In the genomic region with DNA sequence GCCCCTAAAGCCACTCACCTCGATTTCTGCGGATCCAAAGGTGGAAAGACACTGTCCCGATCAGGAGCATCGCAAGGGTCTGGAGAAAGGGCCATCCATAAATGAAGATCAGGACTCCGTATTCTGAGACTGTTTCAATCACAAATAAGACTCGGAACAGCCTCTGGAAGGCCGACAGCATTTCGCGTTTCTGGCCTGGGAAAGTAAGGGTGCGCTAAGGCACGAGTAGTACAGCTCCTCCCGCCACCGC, we compare ENCODE assay signal across 8 cellular contexts. TPM values are rescaled to one million over a fixed set of nuclear protein-coding genes. Genes with fewer than 3 reads are reported as not detected.
DNase-seq lines count a peak whose midpoint lies in the region; ATAC-seq and TF ChIP-seq lines count a peak whose summit lies in the region.

No MANE protein-coding gene starts in this region.

- no peaks in the 10 kb centered on the region for H4K20me1 ChIP-seq in OCI-LY7 (ENCODE audit: insufficient read depth, low read length)

- no peak for DNase-seq in T-helper 2 cell treated with Interferon-gamma antibody and Interleukin-4, amounts not matched to agents 5 μg/mL and 100 μg/mL, for 36 hours (ENCODE audit: low spot score)
- DNase-seq in T-helper 2 cell (no peak), OCI-LY7 (ENCODE audit: low spot score) (no peak), esophagus squamous epithelium (lab: John Stamatoyannopoulos, UW) (no peak), psoas muscle (no peak), iPS-NIHi7 (ENCODE audit: extremely low spot score) (no peak), SW480 (ENCODE audit: low spot score) (no peak)

- TF ChIP-seq CTCF in OCI-LY7 (conservative IDR thresholded peaks at IDR 0.05; ENCODE audit: low read length) (no peak), esophagus squamous epithelium (IDR thresholded peaks at IDR 0.05) (no peak), psoas muscle (IDR thresholded peaks at IDR 0.05) (no peak)

- intact Hi-C loops in OCI-LY7 (cut with micrococcal nuclease; ENCODE audit: unreplicated experiment): loop anchor here (5.0 kb wide), 2 partner anchors 153 to 213 kb away; a partner anchor contains a TSS
- intact Hi-C loops in esophagus squamous epithelium (cut with DNase I): no loop called here
- intact Hi-C loops in psoas muscle (cut with DNase I): no loop called here

- ATAC-seq in psoas muscle (no peak), GM21529 (IDR thresholded peaks at IDR 0.05; ENCODE audit: unreplicated experiment) (no peak)

- H3K27ac ChIP-seq in OCI-LY7 (ENCODE audit: low read depth, low read length, poor library complexity, severe bottlenecking): peak overlapping the region; percentile 65
- peak overlapping the region; percentile 3 to 62 (median 58) for H3K27ac ChIP-seq in esophagus squamous epithelium
- H3K27ac ChIP-seq in psoas muscle: no peak overlapping the region

- H3K27me3 ChIP-seq in esophagus squamous epithelium (peaks cover 0 to 8% (median 0%) of the 10 kb centered on the region in 4 donors), psoas muscle (ENCODE audit: insufficient read depth in 3 of 3, low read length in 2 of 3) (peaks cover 0 to 39% (median 4%) of the 10 kb centered on the region in 3 donors)

- peak overlapping the region; percentile 97 for H3K4me3 Mint-ChIP-seq in T-helper 2 cell treated with Interferon-gamma antibody and Interleukin-4, amounts not matched to agents 5 μg/mL and 100 μg/mL, for 36 hours

- peaks cover 37% of the 10 kb centered on the region for H3K27me3 Mint-ChIP-seq in T-helper 2 cell treated with Interferon-gamma antibody and Interleukin-4, amounts not matched to agents 5 μg/mL and 100 μg/mL, for 36 hours (ENCODE audit: low read depth)

- peaks cover 28% of the 10 kb centered on the region for H3K4me1 Mint-ChIP-seq in T-helper 2 cell treated with Interferon-gamma antibody and Interleukin-4, amounts not matched to agents 5 μg/mL and 100 μg/mL, for 36 hours (ENCODE audit: low read depth)

- H3K4me1 ChIP-seq in OCI-LY7 (ENCODE audit: insufficient read depth, low read length, poor library complexity, severe bottlenecking) (peaks cover 29% of the 10 kb centered on the region), esophagus squamous epithelium (peaks cover 0 to 22% (median 0%) of the 10 kb centered on the region in 3 donors), psoas muscle (peaks cover 6% of the 10 kb centered on the region)

- H3K4me3 ChIP-seq in OCI-LY7 (ENCODE audit: low read depth, low read length, poor library complexity, severe bottlenecking): peak overlapping the region; percentile 75
- H3K4me3 ChIP-seq in esophagus squamous epithelium: peak overlapping the region; percentile 43 to 73 (median 58)
- H3K4me3 ChIP-seq in psoas muscle: peak overlapping the region; percentile 64

- H3K9me3 ChIP-seq in OCI-LY7 (ENCODE audit: low read length): no peaks in the 10 kb centered on the region
- H3K9me3 ChIP-seq in esophagus squamous epithelium: no peaks in the 10 kb centered on the region
- no peaks in the 10 kb centered on the region for H3K9me3 ChIP-seq in psoas muscle

- H2AFZ ChIP-seq in OCI-LY7 (ENCODE audit: low read length): peak overlapping the region; percentile 72; the same call in 1 of the 2 replicates

- TSS peak; percentile 86 for BruUV-seq in OCI-LY7 (replicated peaks; lab: Mats Ljungman, UMichigan)

- WGBS in esophagus squamous epithelium, 2 donors: 3% methylated on average over 6 to 13 of the region's 13 CpGs
- 5 to 8% (median 7%) methylated on average over 13 of the region's 13 CpGs for WGBS in psoas muscle, 3 donors

- H3K79me2 ChIP-seq in OCI-LY7 (ENCODE audit: insufficient read depth, low read depth, low read length): peaks cover 53% of the 10 kb centered on the region

- no peaks in the 10 kb centered on the region for H3K9me3 Mint-ChIP-seq in T-helper 2 cell treated with Interferon-gamma antibody and Interleukin-4, amounts not matched to agents 5 μg/mL and 100 μg/mL, for 36 hours

- H3K4me2 ChIP-seq in OCI-LY7 (ENCODE audit: low read length): peak overlapping the region; percentile 79

- TF ChIP-seq POLR2A in esophagus squamous epithelium (IDR thresholded peaks at IDR 0.05): no peak

- H3K9me2 ChIP-seq in OCI-LY7 (ENCODE audit: insufficient read depth, low read length): no peaks in the 10 kb centered on the region

- H3K27ac Mint-ChIP-seq in T-helper 2 cell treated with Interferon-gamma antibody and Interleukin-4, amounts not matched to agents 5 μg/mL and 100 μg/mL, for 36 hours: peak overlapping the region; percentile 85

- H3K36me3 ChIP-seq in OCI-LY7 (ENCODE audit: insufficient read depth, low read length): peaks cover 14% of the 10 kb centered on the region
- no peaks in the 10 kb centered on the region for H3K36me3 ChIP-seq in esophagus squamous epithelium
- no peaks in the 10 kb centered on the region for H3K36me3 ChIP-seq in psoas muscle (ENCODE audit: insufficient read depth in 1 of 2, low read depth in 1 of 2)

- peaks cover 7% of the 10 kb centered on the region for H3K36me3 Mint-ChIP-seq in T-helper 2 cell treated with Interferon-gamma antibody and Interleukin-4, amounts not matched to agents 5 μg/mL and 100 μg/mL, for 36 hours (ENCODE audit: low read depth)

- CTCF ChIA-PET in OCI-LY7 (lab: Charles Lee; ENCODE audit: unreplicated experiment): no interaction called here

- POLR2A ChIA-PET in OCI-LY7 (lab: Charles Lee): interaction anchor here (0.6 to 2.2 kb wide), 7 partner anchors 21 to 689 kb away, joined by 3 to 10 read pairs (median 3); a partner anchor contains a TSS

RNA-seq across cellular contexts. Expression of a gene that starts 44.6 kb away (rescaled TPM):
- total RNA-seq in OCI-LY7 (2014; rRNA removed; shearing (Covaris generic)): not detected in 2 replicates
- not detected in 2 replicates for total RNA-seq in OCI-LY7 (2022)
- total RNA-seq in esophagus squamous epithelium: not detected
- not detected for total RNA-seq in psoas muscle
- not detected for polyA plus RNA-seq in psoas muscle

RNA-seq across cellular contexts. Expression of a gene that starts 46.5 kb away (rescaled TPM):
- total RNA-seq in OCI-LY7 (2014; rRNA removed; shearing (Covaris generic)): 13.4 and 16.2 TPM in 2 replicates
- total RNA-seq in OCI-LY7 (2022) (22.3 and 22.6 TPM in 2 replicates), esophagus squamous epithelium (1 to 10 TPM in 2 of 4 donors, under 1 TPM in 1, not detected in 1; 0.30 to 1.9 (median 1.6) TPM), psoas muscle (1 to 10 TPM in 1 of 4 donors, under 1 TPM in 3; 0.27 to 2.2 (median 0.85) TPM)
- under 1 TPM in 2 of 3 donors, not detected in 1; 0.05 to 0.33 TPM for polyA plus RNA-seq in psoas muscle

RNA-seq across cellular contexts. Expression of a gene that starts 53.0 kb away (rescaled TPM):
- total RNA-seq in OCI-LY7 (2014; rRNA removed; shearing (Covaris generic)): not detected in 2 replicates
- total RNA-seq in OCI-LY7 (2022) (not detected in 2 replicates), esophagus squamous epithelium (not detected), psoas muscle (not detected)
- not detected for polyA plus RNA-seq in psoas muscle

Comparison
In these comparisons a context has a peak if more than half of its experiments do, and no peak if none do; other contexts are left out.
1. RNA of a gene that starts 46.5 kb away (total RNA-seq): 13.4 to 22.6 TPM in OCI-LY7; 0.30 to 1.9 TPM in esophagus squamous epithelium and 0.27 to 2.2 TPM in psoas muscle; every median in the first group is over 4 times any median in the second.
2. Peak in every context shown above with its lines, with median percentiles within 50 percentile points of each other: H3K4me3 ChIP-seq.